ENCODE assay signal across 8 cellular contexts in the genomic region with DNA sequence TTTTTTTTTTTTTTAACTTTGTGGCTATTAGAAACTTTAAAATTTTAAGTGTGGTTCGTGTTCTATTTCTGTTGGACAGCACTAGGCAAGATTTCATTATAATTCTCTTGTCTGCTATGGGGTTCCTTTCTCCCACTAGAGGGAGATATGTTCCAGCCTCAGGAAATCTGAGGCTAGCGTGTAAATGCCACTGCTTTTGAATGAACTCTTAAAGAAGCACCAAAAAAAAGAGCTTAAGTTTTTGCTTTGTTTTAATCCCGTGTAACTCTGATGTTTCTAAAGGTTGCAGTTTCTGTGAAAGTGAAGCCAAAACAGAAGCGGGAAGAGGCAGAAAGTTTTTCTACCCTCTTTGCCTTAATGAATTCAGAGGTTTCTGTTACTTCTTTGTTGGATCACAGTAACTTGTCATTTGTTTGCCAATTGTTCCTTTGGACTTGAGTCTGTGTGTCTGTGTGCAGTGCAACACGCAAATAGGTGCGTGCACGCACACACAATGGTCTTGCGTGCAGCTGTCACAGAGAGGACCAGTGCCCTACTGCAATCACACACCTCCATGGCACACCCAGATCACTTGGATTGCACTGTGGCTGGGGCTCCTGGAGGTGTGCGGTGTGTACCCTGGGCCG. TPM values are rescaled to one million over a fixed set of nuclear protein-coding genes. Genes with fewer than 3 reads are reported as not detected.
A peak's percentile ranks its signal among the peaks of the same experiment; 100 is the strongest.
DNase-seq lines count a peak whose midpoint lies in the region; ATAC-seq and TF ChIP-seq lines count a peak whose summit lies in the region.

No MANE protein-coding gene starts in this region.

- no peaks in the 10 kb centered on the region for H3K9me3 ChIP-seq in prostate gland

- H3K9me3 Mint-ChIP-seq in activated naive CD4-positive, alpha-beta T cell treated with anti-CD3 and anti-CD28 coated beads for 36 hours = no peaks in the 10 kb centered on the region

- CTCF ChIA-PET in activated naive CD4-positive, alpha-beta T cell treated with anti-CD3 and anti-CD28 coated beads for 36 hours (lab: Charles Lee) = interaction anchor here (0.6 to 3.1 kb wide), 15 partner anchors 9 to 1259 kb away, joined by 3 to 19 read pairs (median 4); no protein-coding TSS in a partner anchor

- WGBS in prostate gland = 34% methylated on average over 10 of the region's 10 CpGs

- H3K27me3 ChIP-seq in prostate gland (replicated peaks; ENCODE audit: insufficient read depth) = no peaks in the 10 kb centered on the region

- H3K4me3 Mint-ChIP-seq in activated naive CD4-positive, alpha-beta T cell treated with anti-CD3 and anti-CD28 coated beads for 36 hours = no peak overlapping the region

- peak overlapping the region; percentile 13 for H3K27ac Mint-ChIP-seq in activated naive CD4-positive, alpha-beta T cell treated with anti-CD3 and anti-CD28 coated beads for 36 hours

- peaks cover 10% of the 10 kb centered on the region for H3K4me1 Mint-ChIP-seq in activated naive CD4-positive, alpha-beta T cell treated with anti-CD3 and anti-CD28 coated beads for 36 hours (ENCODE audit: low read depth)

- H3K27ac ChIP-seq in prostate gland = no peak overlapping the region

- TF ChIP-seq POLR2A in prostate gland (IDR thresholded peaks at IDR 0.05) = no peak

- ATAC-seq in HG03175 (IDR thresholded peaks at IDR 0.05; ENCODE audit: unreplicated experiment) (peak; percentile 53), HG02588 (IDR thresholded peaks at IDR 0.05; ENCODE audit: unreplicated experiment) (no peak)

- H3K36me3 ChIP-seq in prostate gland = no peaks in the 10 kb centered on the region

- no peaks in the 10 kb centered on the region for H3K36me3 Mint-ChIP-seq in activated naive CD4-positive, alpha-beta T cell treated with anti-CD3 and anti-CD28 coated beads for 36 hours (ENCODE audit: low read depth)

- peaks cover 3% of the 10 kb centered on the region for H3K4me1 ChIP-seq in prostate gland (replicated peaks)

- no peaks in the 10 kb centered on the region for H3K27me3 Mint-ChIP-seq in activated naive CD4-positive, alpha-beta T cell treated with anti-CD3 and anti-CD28 coated beads for 36 hours (ENCODE audit: low read depth)

- H3K4me3 ChIP-seq in fibroblast of pulmonary artery (replicated peaks; ENCODE audit: low read depth, low read length) = no peak overlapping the region
- no peak overlapping the region for H3K4me3 ChIP-seq in prostate gland

- DNase-seq in activated naive CD4-positive, alpha-beta T cell treated with anti-CD3 and anti-CD28 coated beads for 36 hours = no peak
- DNase-seq in activated naive CD4-positive, alpha-beta T cell (lab: John Stamatoyannopoulos, UW) = no peak
- peak; percentile 68 for DNase-seq in SK-MEL-5 (ENCODE audit: low read depth, low spot score)
- peak; percentile 71 for DNase-seq in fibroblast of pulmonary artery (ENCODE audit: low read depth)
- DNase-seq in prostate gland (ENCODE audit: low spot score) = no peak
- no peak for DNase-seq in HK-2 (ENCODE audit: unreplicated experiment)

- in situ Hi-C loops in SK-MEL-5 (cut with HindIII; ENCODE audit: low pct_unique_long_range_greater_than_20kb, low sequenced_read_pairs) = no loop called here

- TF ChIP-seq CTCF in fibroblast of pulmonary artery (IDR thresholded peaks at IDR 0.05; ENCODE audit: low read length, missing control alignments) (peak; percentile 83), prostate gland (IDR thresholded peaks at IDR 0.05) (peak; percentile 41 to 75 (median 64))

- intact Hi-C loops in activated naive CD4-positive, alpha-beta T cell treated with anti-CD3 and anti-CD28 coated beads for 36 hours (cut with micrococcal nuclease) = loop anchor here (1.0 kb wide), 3 partner anchors 13 to 39 kb away; no protein-coding TSS in a partner anchor
- intact Hi-C loops in prostate gland (cut with DNase I) = no loop called here

RNA-seq across cellular contexts. Expression of a gene that starts 32.3 kb away (rescaled TPM):
- total RNA-seq in activated naive CD4-positive, alpha-beta T cell treated with anti-CD3 and anti-CD28 coated beads for 36 hours = 1 to 10 TPM; 3.6 to 3.9 TPM
- 24.3 and 29.4 TPM in 2 replicates for total RNA-seq in SK-MEL-5 (2014; rRNA removed; shearing (Covaris generic))
- polyA plus RNA-seq in SK-MEL-5 (2015; cell fraction: cytosol; rRNA removed) = 20.9 and 25.2 TPM in 2 replicates
- polyA plus RNA-seq in SK-MEL-5 (2015; cell fraction: nucleus; rRNA removed) = 10.7 and 15.1 TPM in 2 replicates
- total RNA-seq in prostate gland = 10 to 100 TPM; 16.3 to 19.0 TPM

Comparison
In these comparisons a context has a peak if more than half of its experiments do, and no peak if none do; other contexts are left out.
1. DNase-seq: peak in SK-MEL-5 (single experiment) and fibroblast of pulmonary artery (single experiment); none in activated naive CD4-positive, alpha-beta T cell treated with anti-CD3 and anti-CD28 coated beads for 36 hours (single experiment), activated naive CD4-positive, alpha-beta T cell (0 of 4), prostate gland (single experiment) and HK-2 (single experiment).